In the genomic region with DNA sequence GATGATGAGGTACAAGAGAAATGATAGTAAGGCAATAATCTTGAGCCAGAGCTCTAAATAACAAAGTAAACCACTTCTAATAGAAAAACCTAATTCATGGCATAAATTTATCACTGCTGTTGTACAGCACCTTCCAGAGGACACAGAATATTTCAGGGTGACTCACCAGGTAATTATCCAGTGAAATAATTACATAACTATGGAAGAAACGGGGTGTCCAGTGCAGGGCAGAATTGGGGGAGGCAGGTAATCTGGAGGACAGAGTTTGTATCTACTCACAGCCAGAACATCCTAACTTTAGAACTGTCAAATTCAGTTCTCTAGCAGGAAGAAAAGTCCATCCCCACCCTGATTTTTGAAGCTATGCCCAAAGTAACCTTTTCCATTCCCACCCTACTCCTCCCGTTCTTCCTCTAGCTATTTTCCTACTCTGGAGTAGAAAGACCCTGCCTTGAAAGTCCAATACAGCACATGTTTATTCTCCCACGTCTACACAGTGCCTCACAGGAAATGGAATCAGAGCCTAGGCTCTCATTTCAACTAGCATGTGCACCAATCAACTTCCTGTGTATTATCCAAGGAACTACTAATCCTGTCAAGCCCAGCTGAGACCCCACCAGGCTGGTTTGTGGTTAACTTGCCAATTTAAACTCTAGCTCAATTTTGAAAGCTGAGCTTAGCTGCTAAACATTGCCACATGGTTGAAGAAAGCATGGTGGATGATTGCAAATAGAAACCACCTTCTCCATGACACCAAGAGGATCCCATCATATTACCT, we compare ENCODE assay signal across 10 cellular contexts.
DNase-seq lines count a peak whose midpoint lies in the region; ATAC-seq and TF ChIP-seq lines count a peak whose summit lies in the region.
"Had no signal": no experiment of that assay in that cellular context is flagged by ENCODE, and none has a peak within 500 bp of the region (broad histone marks: within the 10 kb centered on the region; RNA-seq: fewer than 3 reads in every experiment).

No MANE protein-coding gene starts in this region.

- no peak overlapping the region for H2AFZ ChIP-seq in ACC112 (ENCODE audit: low read length, unreplicated experiment)

- H3K9ac ChIP-seq in HUES6 (ENCODE audit: low read length) = no peak overlapping the region

- H3K79me2 ChIP-seq in ACC112 (ENCODE audit: control insufficient read depth, insufficient read depth, low read length, unreplicated experiment) = peaks cover 82% of the 10 kb centered on the region

- TF ChIP-seq CTCF in fibroblast of villous mesenchyme (IDR thresholded peaks at IDR 0.05; ENCODE audit: insufficient read depth, low read depth, low read length) = no peak

- H3K4me3 ChIP-seq in ACC112 (ENCODE audit: low read depth, low read length) (peak overlapping the region; percentile 5; the same call in 1 of the 2 replicates), HUES6 (ENCODE audit: low read depth, low read length) (no peak overlapping the region), fibroblast of villous mesenchyme (ENCODE audit: low read depth, low read length) (no peak overlapping the region)

- H3K27ac ChIP-seq in ACC112 (ENCODE audit: low read depth, low read length) = peak overlapping the region; percentile 78
- peak overlapping the region; percentile 5; the same call in 1 of the 2 replicates for H3K27ac ChIP-seq in HUES6 (ENCODE audit: low read depth, low read length)

- H3K36me3 ChIP-seq in ACC112 (ENCODE audit: insufficient read depth, low read length) (peaks cover 6% of the 10 kb centered on the region), HUES6 (ENCODE audit: control insufficient read depth, insufficient read depth, low read length) (peaks cover 13% of the 10 kb centered on the region; the same call in 1 of the 2 replicates)

- ATAC-seq in SK-N-SH treated with all-trans-retinoic acid at 6 μM for 48 hours = peak; percentile 75
- ATAC-seq in GM21723 (IDR thresholded peaks at IDR 0.05; ENCODE audit: unreplicated experiment) = no peak
- ATAC-seq in HG03095 (IDR thresholded peaks at IDR 0.05; ENCODE audit: unreplicated experiment) = no peak
- ATAC-seq: CD8-positive, alpha-beta T cell; stimulated activated naive CD8-positive, alpha-beta T cell treated with anti-CD3 and anti-CD28 coated beads, Interleukin-15, Interleukin-2, amounts not matched to agents 100 U/mL and 50 U/mL, for 24 hours had no signal

- DNase-seq in fibroblast of villous mesenchyme (ENCODE audit: low read depth) = peak; percentile 93
- DNase-seq in activated gamma-delta T cell (lab: John Stamatoyannopoulos, UW) = no peak
- DNase-seq in activated CD4-positive, alpha-beta T cell treated with anti-CD3 and anti-CD28 coated beads for 1 hour = no peak
- DNase-seq: CD8-positive, alpha-beta T cell; stimulated activated naive CD8-positive, alpha-beta T cell treated with anti-CD3 and anti-CD28 coated beads, Interleukin-15, Interleukin-2, amounts not matched to agents 100 U/mL and 50 U/mL, for 24 hours had no signal

- H3K4me1 ChIP-seq in ACC112 (ENCODE audit: control insufficient read depth, insufficient read depth, low read length, unreplicated experiment) (peaks cover 69% of the 10 kb centered on the region), HUES6 (ENCODE audit: control insufficient read depth, insufficient read depth, low read length) (peaks cover 37% of the 10 kb centered on the region)

- H3K27me3 ChIP-seq in ACC112 (ENCODE audit: insufficient read depth, low read length) (no peaks in the 10 kb centered on the region), HUES6 (ENCODE audit: control insufficient read depth, insufficient read depth, low read length) (no peaks in the 10 kb centered on the region)

- no peaks in the 10 kb centered on the region for H3K9me3 ChIP-seq in HUES6 (ENCODE audit: control insufficient read depth, insufficient read depth, low read depth, low read length)

TF ChIP-seq in SK-N-SH treated with all-trans-retinoic acid at 6 μM for 48 hours, 23 proteins besides CTCF, POLR2A, EP300 and RAD21:
- TF ChIP-seq TOX (CRISPR knock-in tag; IDR thresholded peaks at IDR 0.05; ENCODE audit: borderline replicate concordance) (peak; percentile 44; the same call in 1 of the 2 replicates), GLIS3 (CRISPR knock-in tag; IDR thresholded peaks at IDR 0.05) (no peak), CSDC2 (CRISPR knock-in tag; IDR thresholded peaks at IDR 0.05) (no peak), TCF4 (CRISPR knock-in tag; IDR thresholded peaks at IDR 0.05; ENCODE audit: borderline replicate concordance) (no peak), ARNTL (CRISPR knock-in tag; IDR thresholded peaks at IDR 0.05; ENCODE audit: borderline replicate concordance, low read depth) (no peak)
- TF ChIP-seq, protein P1, sequence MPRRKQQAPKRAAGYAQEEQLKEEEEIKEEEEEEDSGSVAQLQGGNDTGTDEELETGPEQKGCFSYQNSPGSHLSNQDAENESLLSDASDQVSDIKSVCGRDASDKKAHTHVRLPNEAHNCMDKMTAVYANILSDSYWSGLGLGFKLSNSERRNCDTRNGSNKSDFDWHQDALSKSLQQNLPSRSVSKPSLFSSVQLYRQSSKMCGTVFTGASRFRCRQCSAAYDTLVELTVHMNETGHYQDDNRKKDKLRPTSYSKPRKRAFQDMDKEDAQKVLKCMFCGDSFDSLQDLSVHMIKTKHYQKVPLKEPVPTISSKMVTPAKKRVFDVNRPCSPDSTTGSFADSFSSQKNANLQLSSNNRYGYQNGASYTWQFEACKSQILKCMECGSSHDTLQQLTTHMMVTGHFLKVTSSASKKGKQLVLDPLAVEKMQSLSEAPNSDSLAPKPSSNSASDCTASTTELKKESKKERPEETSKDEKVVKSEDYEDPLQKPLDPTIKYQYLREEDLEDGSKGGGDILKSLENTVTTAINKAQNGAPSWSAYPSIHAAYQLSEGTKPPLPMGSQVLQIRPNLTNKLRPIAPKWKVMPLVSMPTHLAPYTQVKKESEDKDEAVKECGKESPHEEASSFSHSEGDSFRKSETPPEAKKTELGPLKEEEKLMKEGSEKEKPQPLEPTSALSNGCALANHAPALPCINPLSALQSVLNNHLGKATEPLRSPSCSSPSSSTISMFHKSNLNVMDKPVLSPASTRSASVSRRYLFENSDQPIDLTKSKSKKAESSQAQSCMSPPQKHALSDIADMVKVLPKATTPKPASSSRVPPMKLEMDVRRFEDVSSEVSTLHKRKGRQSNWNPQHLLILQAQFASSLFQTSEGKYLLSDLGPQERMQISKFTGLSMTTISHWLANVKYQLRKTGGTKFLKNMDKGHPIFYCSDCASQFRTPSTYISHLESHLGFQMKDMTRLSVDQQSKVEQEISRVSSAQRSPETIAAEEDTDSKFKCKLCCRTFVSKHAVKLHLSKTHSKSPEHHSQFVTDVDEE (CRISPR knock-in tag; IDR thresholded peaks at IDR 0.05) = no peak
